Comparison of ENCODE assay signal across 21 cellular contexts in the genomic region with DNA sequence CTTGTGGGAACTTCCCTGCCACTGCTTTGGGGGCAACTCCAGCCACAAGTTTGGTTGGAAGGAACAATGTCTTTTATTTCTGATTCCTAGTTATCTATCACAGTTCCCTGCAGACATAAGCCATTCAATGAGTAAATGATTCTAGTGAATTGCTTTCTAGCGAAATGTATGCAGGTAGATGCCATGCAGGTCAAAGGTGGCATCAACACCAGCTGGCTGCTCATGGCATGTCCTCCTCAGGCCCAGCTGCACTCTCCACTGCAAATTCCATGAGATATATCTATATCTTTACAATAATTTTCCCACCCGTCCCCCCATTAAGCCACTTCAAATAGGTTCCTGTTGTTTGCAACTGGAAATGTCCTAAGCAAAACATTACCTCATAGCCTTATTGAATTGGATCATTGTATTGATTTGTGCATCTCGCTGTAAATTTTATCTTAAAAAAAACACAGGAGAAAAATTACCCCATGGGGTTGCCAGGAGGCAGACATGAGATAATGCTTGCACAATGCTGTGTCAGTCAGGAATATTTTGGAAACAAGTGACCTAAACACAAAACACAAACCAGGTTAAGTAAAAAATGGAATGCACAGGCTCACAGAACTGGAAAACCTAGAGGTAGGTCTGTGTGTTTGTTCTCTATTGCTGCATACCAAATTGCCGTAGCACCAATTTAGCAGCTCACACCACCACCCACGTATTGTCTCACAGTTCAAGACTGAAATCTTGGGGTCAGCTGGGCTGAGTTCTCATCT. TPM values are rescaled to one million over a fixed set of nuclear protein-coding genes. Genes with fewer than 3 reads are reported as not detected.
DNase-seq lines count a peak whose midpoint lies in the region; ATAC-seq, FAIRE-seq and TF ChIP-seq lines count a peak whose summit lies in the region.
"Had no signal": no experiment of that assay in that cellular context is flagged by ENCODE, and none has a peak within 500 bp of the region (broad histone marks: within the 10 kb centered on the region; RNA-seq: fewer than 3 reads in every experiment).

No MANE protein-coding gene starts in this region.

- no peak for TF ChIP-seq POLR2A in A549 (IDR thresholded peaks at IDR 0.05; ENCODE audit: low read length)
- no peak for TF ChIP-seq POLR2A in esophagus muscularis mucosa (IDR thresholded peaks at IDR 0.05; ENCODE audit: low read depth)
- TF ChIP-seq POLR2A in prostate gland (IDR thresholded peaks at IDR 0.05) = no peak
- no peak for TF ChIP-seq POLR2A in ovary (IDR thresholded peaks at IDR 0.05)

- in situ Hi-C loops in Panc1 (cut with HindIII; ENCODE audit: low pct_unique_long_range_greater_than_20kb, low sequenced_read_pairs) = no loop called here

- CTCF ChIA-PET in A549 (lab: Yijun Ruan, JAX) (interaction anchor here (1.5 kb wide), 1 partner anchor 12 kb away, joined by 4 read pairs; no protein-coding TSS in a partner anchor), Panc1 (lab: Charles Lee) (no interaction called here), HEK293T (lab: Yijun Ruan, JAX) (no interaction called here)

- H3K27me3 ChIP-seq in Panc1 (ENCODE audit: control insufficient read depth, insufficient read depth, low read length) = no peaks in the 10 kb centered on the region
- no peaks in the 10 kb centered on the region for H3K27me3 ChIP-seq in esophagus muscularis mucosa
- no peaks in the 10 kb centered on the region for H3K27me3 ChIP-seq in prostate gland (replicated peaks; ENCODE audit: insufficient read depth)
- no peaks in the 10 kb centered on the region for H3K27me3 ChIP-seq in ovary

- DNase-seq in A549 (ENCODE audit: low read depth in 1 of 2, low spot score in 1 of 2) (no peak), Panc1 (ENCODE audit: low read depth, low spot score) (no peak), esophagus muscularis mucosa (ENCODE audit: extremely low spot score) (no peak), prostate gland (ENCODE audit: low spot score) (no peak), ovary (no peak), HEK293T (ENCODE audit: extremely low spot score) (no peak), SK-N-DZ (ENCODE audit: low spot score) (no peak)
- DNase-seq: activated CD4-positive, CD25-positive, alpha-beta regulatory T cell treated with anti-CD3 and anti-CD28 coated beads, Interleukin-2, amount 50 U/mL, for 72 hours; activated gamma-delta T cell; anterior cingulate cortex; dermis blood vessel endothelial cell; erythroblast; hypothalamus; kidney glomerular epithelial cell; NCI-H1694; occipital lobe; spleen; T-helper 2 cell had no signal

- no TSS peak for BruUV-seq in Panc1 (replicated peaks; lab: Mats Ljungman, UMichigan)

- H3K27ac ChIP-seq in A549 (peak overlapping the region; percentile 85 to 89), Panc1 (ENCODE audit: low read length) (peak overlapping the region; percentile 23; the same call in 1 of the 2 replicates), esophagus muscularis mucosa (replicated peaks in 1 of 4) (peak overlapping the region; percentile 79 to 91 (median 86)), prostate gland (peak overlapping the region; percentile 17 to 71), ovary (no peak overlapping the region)

- no peak for FAIRE-seq in A549 (lab: Jason Lieb, UNC)

- peak overlapping the region; percentile 73; the same call in 1 of the 3 replicates for H3K4me2 ChIP-seq in A549

- H3K9me3 ChIP-seq in A549 (peaks cover 12% of the 10 kb centered on the region), Panc1 (ENCODE audit: control insufficient read depth, insufficient read depth, low read depth, low read length) (peaks cover 3% of the 10 kb centered on the region; the same call in 1 of the 2 replicates), esophagus muscularis mucosa (peaks cover 0 to 18% (median 6%) of the 10 kb centered on the region in 4 donors), prostate gland (no peaks in the 10 kb centered on the region), ovary (peaks cover 0 to 5% of the 10 kb centered on the region in 2 donors)

- POLR2A ChIA-PET in A549 (lab: Yijun Ruan, JAX) (no interaction called here), Panc1 (lab: Charles Lee) (no interaction called here), HEK293T (lab: Yijun Ruan, JAX) (no interaction called here)

- TF ChIP-seq RAD21 in A549 (conservative IDR thresholded peaks at IDR 0.05 in 1 of 2, IDR thresholded peaks at IDR 0.05 in 1 of 2) = no peak

- H3K4me3 ChIP-seq in A549 (no peak overlapping the region), Panc1 (ENCODE audit: low read depth in 2 of 2, low read length in 2 of 2) (no peak overlapping the region), esophagus muscularis mucosa (no peak overlapping the region), prostate gland (no peak overlapping the region), ovary (no peak overlapping the region)
- H3K4me3 ChIP-seq: mucosa of descending colon, spleen had no signal

- H3K36me3 ChIP-seq in Panc1 (ENCODE audit: control insufficient read depth, insufficient read depth, low read length) (no peaks in the 10 kb centered on the region), esophagus muscularis mucosa (no peaks in the 10 kb centered on the region), prostate gland (no peaks in the 10 kb centered on the region), ovary (no peaks in the 10 kb centered on the region)
- H3K36me3 ChIP-seq: spleen had no signal

- 86% methylated on average over 5 of the region's 5 CpGs for WGBS in A549 (ENCODE audit: missing lambda C conversion rate)
- WGBS in esophagus muscularis mucosa = 94% methylated on average over 5 of the region's 5 CpGs
- 83% methylated on average over 5 of the region's 5 CpGs for WGBS in prostate gland
- 88 to 92% (median 89%) methylated on average over 5 of the region's 5 CpGs for WGBS in ovary, 3 donors

- intact Hi-C loops in Panc1 (cut with micrococcal nuclease; ENCODE audit: unreplicated experiment) = no loop called here
- intact Hi-C loops in esophagus muscularis mucosa (cut with DNase I) = loop anchor here (5.0 kb wide), 1 partner anchor 35 kb away; the partner anchor contains the start of gene TXNRD1
- intact Hi-C loops in prostate gland (cut with DNase I) = no loop called here
- intact Hi-C loops in ovary (cut with DNase I) = no loop called here

- ATAC-seq in A549 (no peak), Panc1 (no peak), GM21367 (IDR thresholded peaks at IDR 0.05; ENCODE audit: unreplicated experiment) (no peak)
- ATAC-seq: stimulated activated memory B cell treated with anti-CD40 and anti-IgM and Interleukin-4, amounts not matched to agents 10 μg/mL and 1 μg/mL and 100 μg/mL, for 72 hours had no signal

- TF ChIP-seq EP300 in A549 (IDR thresholded peaks at IDR 0.05) (no peak), esophagus muscularis mucosa (IDR thresholded peaks at IDR 0.05) (no peak), ovary (IDR thresholded peaks at IDR 0.05) (no peak)

- H3K4me1 ChIP-seq in A549 (peaks cover 52% of the 10 kb centered on the region), Panc1 (ENCODE audit: control insufficient read depth, insufficient read depth, low read length) (peaks cover 13% of the 10 kb centered on the region), esophagus muscularis mucosa (peaks cover 25 to 67% (median 65%) of the 10 kb centered on the region in 4 donors), prostate gland (replicated peaks) (peaks cover 2% of the 10 kb centered on the region), ovary (ENCODE audit: insufficient read depth) (peaks cover 7% of the 10 kb centered on the region)

- TF ChIP-seq CTCF in A549 (IDR thresholded peaks at IDR 0.05) (no peak), Panc1 (IDR thresholded peaks at IDR 0.05) (no peak), esophagus muscularis mucosa (IDR thresholded peaks at IDR 0.05) (no peak), prostate gland (IDR thresholded peaks at IDR 0.05) (no peak), ovary (IDR thresholded peaks at IDR 0.05) (no peak)

TF ChIP-seq in A549, 52 proteins besides CTCF, POLR2A, EP300 and RAD21:
- TF ChIP-seq NPAS2 (CRISPR knock-in tag; IDR thresholded peaks at IDR 0.05; ENCODE audit: borderline replicate concordance) (no peak), GATA3 (IDR thresholded peaks at IDR 0.05; ENCODE audit: borderline replicate concordance) (no peak)
TF ChIP-seq in A549: peak in this region for 0.

TF ChIP-seq in HEK293T, 16 proteins besides CTCF, POLR2A, EP300 and RAD21:
- TF ChIP-seq ZNF384 (IDR thresholded peaks at IDR 0.05) (no peak), SUZ12 (IDR thresholded peaks at IDR 0.05) (no peak), SP1 (IDR thresholded peaks at IDR 0.05) (no peak), FOXA1 (IDR thresholded peaks at IDR 0.05) (no peak), BHLHE40 (IDR thresholded peaks at IDR 0.05; ENCODE audit: borderline replicate concordance) (no peak), FOXK2 (IDR thresholded peaks at IDR 0.05) (no peak), TARDBP (IDR thresholded peaks at IDR 0.05) (no peak), ARNT (IDR thresholded peaks at IDR 0.05) (no peak), LEF1 (IDR thresholded peaks at IDR 0.05; ENCODE audit: borderline replicate concordance) (no peak)

RNA-seq across cellular contexts. Expression of gene TXNRD1, which starts 32.8 kb away (rescaled TPM):
- 1,230 and 1,348 TPM in 2 replicates for polyA plus RNA-seq in A549 (2011; rRNA removed)
- polyA plus RNA-seq in A549 (2012; cell fraction: cytosol; rRNA removed) = 1,014 and 1,157 TPM in 2 replicates
- polyA plus RNA-seq in A549 (2012; cell fraction: nucleus; rRNA removed) = 1,072 and 1,429 TPM in 2 replicates
- polyA plus RNA-seq in A549 (2017; fragmentation: RNase III; extraction: RNeasy Plus Mini Kit Qiagen cat#74134 plus additional on column Dnase treatment) = 820 to 990 TPM (median 899 TPM) in 3 replicates
- polyA minus RNA-seq in A549 (2011; rRNA and poly(A)+ RNA removed) = 1,720 and 1,870 TPM in 2 replicates
- total RNA-seq in Panc1 (2021; ENCODE audit: unreplicated experiment) = 348 TPM
- polyA plus RNA-seq in Panc1 (2012; ENCODE audit: insufficient read length) = 205 TPM
- 100 to 1,000 TPM; 243 to 594 (median 299) TPM for total RNA-seq in esophagus muscularis mucosa
- total RNA-seq in prostate gland = 100 to 1,000 TPM in 1 of 2 donors, 10 to 100 TPM in 1; 87.6 to 115 TPM
- 100 to 1,000 TPM in 2 of 7 donors, 10 to 100 TPM in 5; 70.5 to 157 (median 77.4) TPM for total RNA-seq in ovary
- polyA plus RNA-seq in ovary = 10 to 100 TPM; 45.0 to 86.9 TPM
- polyA plus RNA-seq in SK-N-DZ (2014; cell fraction: cytosol; rRNA removed) = 238 and 256 TPM in 2 replicates
- polyA plus RNA-seq in SK-N-DZ (2014; cell fraction: nucleus; rRNA removed) = 89.8 and 120 TPM in 2 replicates

RNA-seq across cellular contexts. Expression of gene NFYB, which starts 44.8 kb away (rescaled TPM):
- 40.0 and 70.2 TPM in 2 replicates for polyA plus RNA-seq in A549 (2011; rRNA removed)
- 16.4 and 16.7 TPM in 2 replicates for polyA plus RNA-seq in A549 (2012; cell fraction: cytosol; rRNA removed)
- polyA plus RNA-seq in A549 (2012; cell fraction: nucleus; rRNA removed) = 7.2 and 10.8 TPM in 2 replicates
- 45.2 to 48.3 TPM (median 45.4 TPM) in 3 replicates for polyA plus RNA-seq in A549 (2017; fragmentation: RNase III; extraction: RNeasy Plus Mini Kit Qiagen cat#74134 plus additional on column Dnase treatment)
- polyA minus RNA-seq in A549 (2011; rRNA and poly(A)+ RNA removed) = 9.0 and 13.7 TPM in 2 replicates
- 31.5 TPM for total RNA-seq in Panc1 (2021; ENCODE audit: unreplicated experiment)
- 16.9 TPM for polyA plus RNA-seq in Panc1 (2012; ENCODE audit: insufficient read length)
- total RNA-seq in esophagus muscularis mucosa = 10 to 100 TPM; 67.7 to 90.9 (median 82.4) TPM
- 10 to 100 TPM; 37.9 to 41.1 TPM for total RNA-seq in prostate gland
- 10 to 100 TPM; 23.7 to 38.7 (median 29.5) TPM for total RNA-seq in ovary
- polyA plus RNA-seq in ovary = 10 to 100 TPM; 25.4 to 39.1 TPM
- 57.0 and 61.3 TPM in 2 replicates for polyA plus RNA-seq in SK-N-DZ (2014; cell fraction: cytosol; rRNA removed)
- 47.2 and 59.6 TPM in 2 replicates for polyA plus RNA-seq in SK-N-DZ (2014; cell fraction: nucleus; rRNA removed)

Comparison
In these comparisons a context has a peak if more than half of its experiments do, and no peak if none do; other contexts are left out.
1. H3K27ac ChIP-seq: peak in A549 (2 of 2), Panc1 (single experiment), esophagus muscularis mucosa (4 of 4) and prostate gland (2 of 2); none in ovary (0 of 2).